ENCODE assay signal across 26 cellular contexts in the genomic region with DNA sequence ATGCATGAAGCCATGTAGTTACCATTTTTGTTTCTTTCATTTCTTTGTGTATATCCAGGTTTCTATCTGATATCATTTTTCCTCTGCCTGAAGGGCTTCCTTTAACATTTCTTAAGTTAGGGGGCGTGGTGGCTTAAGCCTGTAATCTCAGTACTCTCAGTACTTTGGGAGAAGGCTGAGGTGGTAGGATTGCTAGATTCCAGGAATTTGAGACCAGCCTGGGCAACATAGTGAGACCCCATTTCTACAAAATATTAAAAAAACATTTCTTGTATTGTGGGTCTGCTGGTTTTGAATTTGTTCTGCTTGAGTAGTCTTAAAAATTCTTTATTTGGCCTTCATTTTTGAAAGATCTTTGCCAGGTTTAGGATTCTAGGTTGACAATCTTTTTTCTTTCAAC. TPM values are rescaled to one million over a fixed set of nuclear protein-coding genes. Genes with fewer than 3 reads are reported as not detected.
DNase-seq lines count a peak whose midpoint lies in the region; ATAC-seq, FAIRE-seq and TF ChIP-seq lines count a peak whose summit lies in the region.
"Had no signal": no experiment of that assay in that cellular context is flagged by ENCODE, and none has a peak within 500 bp of the region (broad histone marks: within the 10 kb centered on the region; RNA-seq: fewer than 3 reads in every experiment).

No MANE protein-coding gene starts in this region.

- peak overlapping the region; percentile 43 for H3K27ac Mint-ChIP-seq in activated CD4-positive, alpha-beta T cell treated with anti-CD3 and anti-CD28 coated beads for 36 hours
- H3K27ac Mint-ChIP-seq in activated CD4-positive, alpha-beta T cell treated with anti-CD3 and anti-CD28 coated beads, Interleukin-2, amount 10 ng/mL, durations not matched to agents 7 days and 5 days: no peak overlapping the region
- H3K27ac Mint-ChIP-seq in activated naive CD8-positive, alpha-beta T cell treated with anti-CD3 and anti-CD28 coated beads for 36 hours: peak overlapping the region; percentile 43
- H3K27ac Mint-ChIP-seq in activated naive CD8-positive, alpha-beta T cell treated with anti-CD3 and anti-CD28 coated beads, Interleukin-2, amount 50 U/mL, for 24 hours: no peak overlapping the region
- H3K27ac Mint-ChIP-seq in effector memory CD8-positive, alpha-beta T cell: peak overlapping the region; percentile 1 to 60
- H3K27ac Mint-ChIP-seq: B cell had no signal

- CTCF ChIA-PET in activated CD4-positive, alpha-beta T cell treated with anti-CD3 and anti-CD28 coated beads for 36 hours (lab: Charles Lee): interaction anchor here (0.8 to 0.9 kb wide), 2 partner anchors 10 to 19 kb away, joined by 3 read pairs; no protein-coding TSS in a partner anchor
- CTCF ChIA-PET in activated CD4-positive, alpha-beta T cell treated with anti-CD3 and anti-CD28 coated beads, Interleukin-2, amount 10 ng/mL, durations not matched to agents 7 days and 5 days (lab: Charles Lee): interaction anchor here (0.7 to 1.7 kb wide), 3 partner anchors 12 to 177 kb away, joined by 3 read pairs; a partner anchor contains a TSS

- no peak for FAIRE-seq in D721Med (lab: Jason Lieb, UNC)
- FAIRE-seq: GM18507, HepG2 had no signal

- no peak for ATAC-seq in activated CD4-positive, alpha-beta T cell treated with anti-CD3 and anti-CD28 coated beads for 36 hours
- no peak for ATAC-seq in activated naive CD8-positive, alpha-beta T cell treated with anti-CD3 and anti-CD28 coated beads, Interleukin-2, amount 50 U/mL, for 24 hours
- ATAC-seq in effector memory CD8-positive, alpha-beta T cell (replicated peaks): no peak
- ATAC-seq: HepG2, PC-3 had no signal

- no peak overlapping the region for H3K4me3 Mint-ChIP-seq in activated CD4-positive, alpha-beta T cell treated with anti-CD3 and anti-CD28 coated beads for 36 hours
- H3K4me3 Mint-ChIP-seq in activated CD4-positive, alpha-beta T cell treated with anti-CD3 and anti-CD28 coated beads, Interleukin-2, amount 10 ng/mL, durations not matched to agents 7 days and 5 days: no peak overlapping the region
- no peak overlapping the region for H3K4me3 Mint-ChIP-seq in activated naive CD8-positive, alpha-beta T cell treated with anti-CD3 and anti-CD28 coated beads for 36 hours
- no peak overlapping the region for H3K4me3 Mint-ChIP-seq in activated naive CD8-positive, alpha-beta T cell treated with anti-CD3 and anti-CD28 coated beads, Interleukin-2, amount 50 U/mL, for 24 hours
- H3K4me3 Mint-ChIP-seq in effector memory CD8-positive, alpha-beta T cell: no peak overlapping the region
- H3K4me3 Mint-ChIP-seq: B cell, CD14-positive monocyte had no signal

- no peak for TF ChIP-seq CTCF in D721Med (IDR thresholded peaks at IDR 0.05; ENCODE audit: insufficient read depth, missing control alignments)

- no peaks in the 10 kb centered on the region for H3K9me3 Mint-ChIP-seq in activated CD4-positive, alpha-beta T cell treated with anti-CD3 and anti-CD28 coated beads for 36 hours (ENCODE audit: low read depth)
- peaks cover 2% of the 10 kb centered on the region for H3K9me3 Mint-ChIP-seq in activated CD4-positive, alpha-beta T cell treated with anti-CD3 and anti-CD28 coated beads, Interleukin-2, amount 10 ng/mL, durations not matched to agents 7 days and 5 days
- peaks cover 2% of the 10 kb centered on the region for H3K9me3 Mint-ChIP-seq in activated naive CD8-positive, alpha-beta T cell treated with anti-CD3 and anti-CD28 coated beads for 36 hours
- no peaks in the 10 kb centered on the region for H3K9me3 Mint-ChIP-seq in activated naive CD8-positive, alpha-beta T cell treated with anti-CD3 and anti-CD28 coated beads, Interleukin-2, amount 50 U/mL, for 24 hours
- H3K9me3 Mint-ChIP-seq in effector memory CD8-positive, alpha-beta T cell: no peaks in the 10 kb centered on the region

- DNase-seq in activated CD4-positive, alpha-beta T cell treated with anti-CD3 and anti-CD28 coated beads for 36 hours: no peak
- no peak for DNase-seq in activated CD4-positive, alpha-beta T cell treated with anti-CD3 and anti-CD28 coated beads, Interleukin-2, amount 10 ng/mL, durations not matched to agents 7 days and 5 days
- no peak for DNase-seq in activated naive CD8-positive, alpha-beta T cell treated with anti-CD3 and anti-CD28 coated beads for 36 hours
- no peak for DNase-seq in activated naive CD8-positive, alpha-beta T cell treated with anti-CD3 and anti-CD28 coated beads, Interleukin-2, amount 50 U/mL, for 24 hours
- DNase-seq in effector memory CD8-positive, alpha-beta T cell: no peak
- DNase-seq in D721Med (ENCODE audit: insufficient read length, low spot score): no peak
- DNase-seq in activated gamma-delta T cell treated with Interleukin-2 at 50 U/mL for 16 hours: no peak
- no peak for DNase-seq in GDM1 (lab: John Stamatoyannopoulos, UW)
- DNase-seq: GM23248; H7; MV-4-11; NCI-H1105; NCI-H1436 treated with DMSO at 0.1 percent for 48 hours; NCI-H187 treated with DMSO at 0.1 percent for 48 hours; NCI-H2171 treated with DMSO at 0.1 percent for 48 hours; NCI-H524; NCI-H774; NK-92 treated with Interleukin-12 subunit alpha and Interleukin-12 subunit beta, amount 100 ng/mL, for 24 hours had no signal

- peaks cover 70% of the 10 kb centered on the region for H3K4me1 Mint-ChIP-seq in activated CD4-positive, alpha-beta T cell treated with anti-CD3 and anti-CD28 coated beads for 36 hours
- H3K4me1 Mint-ChIP-seq in activated CD4-positive, alpha-beta T cell treated with anti-CD3 and anti-CD28 coated beads, Interleukin-2, amount 10 ng/mL, durations not matched to agents 7 days and 5 days: peaks cover 59% of the 10 kb centered on the region
- H3K4me1 Mint-ChIP-seq in activated naive CD8-positive, alpha-beta T cell treated with anti-CD3 and anti-CD28 coated beads for 36 hours: peaks cover 67% of the 10 kb centered on the region
- peaks cover 71% of the 10 kb centered on the region for H3K4me1 Mint-ChIP-seq in activated naive CD8-positive, alpha-beta T cell treated with anti-CD3 and anti-CD28 coated beads, Interleukin-2, amount 50 U/mL, for 24 hours
- peaks cover 32 to 43% of the 10 kb centered on the region in 2 donors for H3K4me1 Mint-ChIP-seq in effector memory CD8-positive, alpha-beta T cell (ENCODE audit: low read depth in 2 of 2)

- no peaks in the 10 kb centered on the region for H3K27me3 Mint-ChIP-seq in activated CD4-positive, alpha-beta T cell treated with anti-CD3 and anti-CD28 coated beads for 36 hours
- H3K27me3 Mint-ChIP-seq in activated CD4-positive, alpha-beta T cell treated with anti-CD3 and anti-CD28 coated beads, Interleukin-2, amount 10 ng/mL, durations not matched to agents 7 days and 5 days: no peaks in the 10 kb centered on the region
- no peaks in the 10 kb centered on the region for H3K27me3 Mint-ChIP-seq in activated naive CD8-positive, alpha-beta T cell treated with anti-CD3 and anti-CD28 coated beads for 36 hours
- H3K27me3 Mint-ChIP-seq in activated naive CD8-positive, alpha-beta T cell treated with anti-CD3 and anti-CD28 coated beads, Interleukin-2, amount 50 U/mL, for 24 hours: no peaks in the 10 kb centered on the region
- H3K27me3 Mint-ChIP-seq in effector memory CD8-positive, alpha-beta T cell: no peaks in the 10 kb centered on the region
- H3K27me3 Mint-ChIP-seq: B cell had no signal

- intact Hi-C loops in activated CD4-positive, alpha-beta T cell treated with anti-CD3 and anti-CD28 coated beads for 36 hours (cut with DNase I, micrococcal nuclease): no loop called here

- H3K36me3 Mint-ChIP-seq in activated CD4-positive, alpha-beta T cell treated with anti-CD3 and anti-CD28 coated beads for 36 hours (ENCODE audit: low read depth): peaks cover 88% of the 10 kb centered on the region
- H3K36me3 Mint-ChIP-seq in activated CD4-positive, alpha-beta T cell treated with anti-CD3 and anti-CD28 coated beads, Interleukin-2, amount 10 ng/mL, durations not matched to agents 7 days and 5 days (ENCODE audit: low read depth): peaks cover 82% of the 10 kb centered on the region
- peaks cover 77% of the 10 kb centered on the region for H3K36me3 Mint-ChIP-seq in activated naive CD8-positive, alpha-beta T cell treated with anti-CD3 and anti-CD28 coated beads for 36 hours
- H3K36me3 Mint-ChIP-seq in activated naive CD8-positive, alpha-beta T cell treated with anti-CD3 and anti-CD28 coated beads, Interleukin-2, amount 50 U/mL, for 24 hours (ENCODE audit: low read depth): peaks cover 83% of the 10 kb centered on the region
- peaks cover 98% of the 10 kb centered on the region for H3K36me3 Mint-ChIP-seq in effector memory CD8-positive, alpha-beta T cell (ENCODE audit: insufficient read depth)

- POLR2A ChIA-PET in activated CD4-positive, alpha-beta T cell treated with anti-CD3 and anti-CD28 coated beads for 36 hours (lab: Charles Lee): no interaction called here
- POLR2A ChIA-PET in activated CD4-positive, alpha-beta T cell treated with anti-CD3 and anti-CD28 coated beads, Interleukin-2, amount 10 ng/mL, durations not matched to agents 7 days and 5 days (lab: Charles Lee): no interaction called here

RNA-seq across cellular contexts. Expression of a gene that starts 5.5 kb away (rescaled TPM):
- 10 to 100 TPM; 76.6 to 90.7 TPM for total RNA-seq in activated CD4-positive, alpha-beta T cell treated with anti-CD3 and anti-CD28 coated beads for 36 hours
- 100 to 1,000 TPM; 109 TPM for total RNA-seq in activated CD4-positive, alpha-beta T cell treated with anti-CD3 and anti-CD28 coated beads, Interleukin-2, amount 10 ng/mL, durations not matched to agents 7 days and 5 days
- total RNA-seq in activated naive CD8-positive, alpha-beta T cell treated with anti-CD3 and anti-CD28 coated beads for 36 hours: 10 to 100 TPM; 58.4 to 61.4 TPM

RNA-seq across cellular contexts. Expression of a gene that starts 12.4 kb away (rescaled TPM):
- total RNA-seq in activated CD4-positive, alpha-beta T cell treated with anti-CD3 and anti-CD28 coated beads for 36 hours: 100 to 1,000 TPM; 265 to 270 TPM
- 100 to 1,000 TPM; 217 to 223 TPM for total RNA-seq in activated CD4-positive, alpha-beta T cell treated with anti-CD3 and anti-CD28 coated beads, Interleukin-2, amount 10 ng/mL, durations not matched to agents 7 days and 5 days
- total RNA-seq in activated naive CD8-positive, alpha-beta T cell treated with anti-CD3 and anti-CD28 coated beads for 36 hours: 100 to 1,000 TPM; 268 TPM

RNA-seq across cellular contexts. Expression of a gene that starts 15.6 kb away (rescaled TPM):
- total RNA-seq in activated CD4-positive, alpha-beta T cell treated with anti-CD3 and anti-CD28 coated beads for 36 hours: under 1 TPM; 0.51 to 0.69 TPM
- total RNA-seq in activated CD4-positive, alpha-beta T cell treated with anti-CD3 and anti-CD28 coated beads, Interleukin-2, amount 10 ng/mL, durations not matched to agents 7 days and 5 days: not detected
- total RNA-seq in activated naive CD8-positive, alpha-beta T cell treated with anti-CD3 and anti-CD28 coated beads for 36 hours: under 1 TPM; 0.70 to 0.95 TPM
- total RNA-seq: B cell, GM23248, HepG2, HT1080, LHCN-M2, MCF 10A, PC-3 had no signal

RNA-seq across cellular contexts. Expression of a gene that starts 38.3 kb away (rescaled TPM):
- not detected for total RNA-seq in activated CD4-positive, alpha-beta T cell treated with anti-CD3 and anti-CD28 coated beads for 36 hours
- total RNA-seq in activated CD4-positive, alpha-beta T cell treated with anti-CD3 and anti-CD28 coated beads, Interleukin-2, amount 10 ng/mL, durations not matched to agents 7 days and 5 days: not detected
- not detected for total RNA-seq in activated naive CD8-positive, alpha-beta T cell treated with anti-CD3 and anti-CD28 coated beads for 36 hours
- total RNA-seq: B cell, GM23248, H7, HepG2 had no signal

RNA-seq across cellular contexts. Expression of a gene that starts 52.8 kb away (rescaled TPM):
- not detected for total RNA-seq in activated CD4-positive, alpha-beta T cell treated with anti-CD3 and anti-CD28 coated beads for 36 hours
- total RNA-seq in activated CD4-positive, alpha-beta T cell treated with anti-CD3 and anti-CD28 coated beads, Interleukin-2, amount 10 ng/mL, durations not matched to agents 7 days and 5 days: not detected
- not detected for total RNA-seq in activated naive CD8-positive, alpha-beta T cell treated with anti-CD3 and anti-CD28 coated beads for 36 hours
- total RNA-seq: B cell, H7, HepG2, HT1080, LHCN-M2, MCF 10A had no signal

Comparison
In these comparisons a context has a peak if more than half of its experiments do, and no peak if none do; other contexts are left out.
1. H3K27ac Mint-ChIP-seq: peak in activated CD4-positive, alpha-beta T cell treated with anti-CD3 and anti-CD28 coated beads for 36 hours (single experiment), activated naive CD8-positive, alpha-beta T cell treated with anti-CD3 and anti-CD28 coated beads for 36 hours (single experiment) and effector memory CD8-positive, alpha-beta T cell (2 of 2); none in activated CD4-positive, alpha-beta T cell treated with anti-CD3 and anti-CD28 coated beads, Interleukin-2, amount 10 ng/mL, durations not matched to agents 7 days and 5 days (single experiment) and activated naive CD8-positive, alpha-beta T cell treated with anti-CD3 and anti-CD28 coated beads, Interleukin-2, amount 50 U/mL, for 24 hours (single experiment).